8 cellular contexts compared by ENCODE assay signal in the genomic region with DNA sequence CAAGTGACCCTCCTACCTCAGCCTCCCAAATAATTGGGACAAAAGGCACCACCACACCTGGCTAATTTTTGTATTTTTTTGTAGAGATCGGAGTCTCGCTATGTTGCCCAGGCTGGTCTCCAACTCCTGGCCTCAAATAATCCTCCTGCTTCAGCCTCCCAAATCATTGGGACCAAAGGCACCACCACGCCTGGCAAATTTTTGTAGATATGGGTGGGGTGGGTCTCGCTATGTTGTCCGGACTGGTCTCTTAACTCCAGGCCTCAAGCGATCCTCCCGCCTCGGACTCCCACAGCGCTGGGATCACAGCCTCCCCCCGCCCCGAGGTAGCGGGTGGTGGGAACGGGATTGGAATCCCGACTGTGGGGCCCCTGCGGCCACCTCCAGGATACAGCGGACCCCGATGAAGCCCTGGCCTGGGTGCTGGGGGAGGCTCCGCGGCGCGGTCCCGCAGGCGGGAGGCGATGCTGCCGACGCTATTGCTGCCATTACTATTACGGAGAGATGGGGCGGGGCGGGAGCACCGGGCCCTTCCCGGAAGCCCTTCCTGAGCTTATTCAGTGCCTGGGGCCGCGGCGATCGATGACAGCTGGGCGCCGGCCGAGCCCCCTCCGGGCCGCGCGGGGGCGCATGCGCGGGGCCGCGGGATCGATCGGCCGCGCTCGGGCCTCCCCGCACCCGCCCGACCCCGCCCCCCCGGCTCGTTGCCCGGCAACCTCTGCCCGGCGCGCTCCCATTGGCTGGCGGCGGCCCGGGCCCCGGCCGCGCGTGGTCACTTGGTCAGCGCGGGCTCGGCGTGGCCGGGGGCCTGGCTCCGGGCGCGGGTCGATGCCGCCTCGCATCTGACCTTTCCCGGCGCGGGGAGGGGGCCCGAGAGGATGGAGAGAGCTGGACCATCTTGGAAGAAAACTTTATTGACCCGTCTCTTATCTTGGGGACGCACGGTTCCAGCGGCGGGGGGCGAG.
DNase-seq lines count a peak whose midpoint lies in the region; ATAC-seq and TF ChIP-seq lines count a peak whose summit lies in the region.

No MANE protein-coding gene starts in this region.

- no peaks in the 10 kb centered on the region for H3K79me2 ChIP-seq in parathyroid adenoma

- H3K36me3 ChIP-seq in parathyroid adenoma (ENCODE audit: control insufficient read depth, insufficient read depth, low read length): no peaks in the 10 kb centered on the region

- DNase-seq in GM04504 (ENCODE audit: low read depth) (peak; percentile 23), NCI-H2171 treated with DMSO at 0.1 percent for 48 hours (lab: John Stamatoyannopoulos, UW) (peak; percentile 69), head of caudate nucleus (peak; percentile 13 to 88 (median 72)), NAMALWA (ENCODE audit: low spot score) (no peak)
- DNase-seq in activated naive CD4-positive, alpha-beta T cell treated with anti-CD3 and anti-CD28 coated beads, Interleukin-2, amount 50 U/mL, for 16 hours: peak; percentile 42
- DNase-seq in central memory CD4-positive, alpha-beta T cell: no peak

- H3K4me2 ChIP-seq in parathyroid adenoma (ENCODE audit: low read length): peak overlapping the region; percentile 81

- no peak overlapping the region for H3K27ac ChIP-seq in parathyroid adenoma

- peak overlapping the region; percentile 92 for H2AFZ ChIP-seq in parathyroid adenoma

- no peak for TF ChIP-seq CTCF in parathyroid adenoma (IDR thresholded peaks at IDR 0.05)

- H3K27me3 ChIP-seq in parathyroid adenoma (ENCODE audit: control insufficient read depth, insufficient read depth, low read length): no peaks in the 10 kb centered on the region

- intact Hi-C loops in head of caudate nucleus (cut with DNase I): no loop called here

- peak overlapping the region; percentile 52 for H3K4me3 ChIP-seq in parathyroid adenoma (ENCODE audit: low read depth, low read length)

- no peak for ATAC-seq in HG03108 (IDR thresholded peaks at IDR 0.05; ENCODE audit: unreplicated experiment)

- H3K9me3 ChIP-seq in parathyroid adenoma (ENCODE audit: control insufficient read depth, low read length): no peaks in the 10 kb centered on the region

- no peak overlapping the region for H3K9ac ChIP-seq in parathyroid adenoma

- H3K4me1 ChIP-seq in parathyroid adenoma: peaks cover 3% of the 10 kb centered on the region

Comparison
In these comparisons a context has a peak if more than half of its experiments do, and no peak if none do; other contexts are left out.
1. DNase-seq: peak in GM04504 (single experiment), NCI-H2171 treated with DMSO at 0.1 percent for 48 hours (single experiment), activated naive CD4-positive, alpha-beta T cell treated with anti-CD3 and anti-CD28 coated beads, Interleukin-2, amount 50 U/mL, for 16 hours (single experiment) and head of caudate nucleus (42 of 42); none in NAMALWA (single experiment) and central memory CD4-positive, alpha-beta T cell (single experiment).